ENCODE assay signal across 1 cellular context in the genomic region with DNA sequence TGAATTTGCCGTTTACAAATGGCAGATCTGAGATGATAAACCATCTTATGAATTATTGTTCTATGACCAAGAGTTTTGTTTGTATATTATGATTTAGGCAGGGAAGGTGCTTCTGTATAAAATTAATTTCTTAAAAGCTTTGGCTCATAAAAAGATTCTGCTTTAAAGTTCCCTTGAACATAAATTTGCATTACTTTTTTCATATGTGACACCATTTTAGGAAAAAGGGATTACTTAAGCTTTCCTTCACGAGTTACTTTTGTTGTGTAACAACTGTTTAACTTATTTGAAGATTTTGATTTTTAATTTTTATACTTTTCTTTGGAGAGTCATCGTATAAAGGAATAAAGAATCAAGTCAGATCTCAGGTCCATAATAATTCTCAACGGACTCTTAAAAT.
TF ChIP-seq lines count a peak whose summit lies in the region.

No MANE protein-coding gene starts in this region.

TF ChIP-seq in HepG2, 621 proteins besides CTCF, POLR2A, EP300 and RAD21 (continued from another document):
- TF ChIP-seq, protein P1, sequence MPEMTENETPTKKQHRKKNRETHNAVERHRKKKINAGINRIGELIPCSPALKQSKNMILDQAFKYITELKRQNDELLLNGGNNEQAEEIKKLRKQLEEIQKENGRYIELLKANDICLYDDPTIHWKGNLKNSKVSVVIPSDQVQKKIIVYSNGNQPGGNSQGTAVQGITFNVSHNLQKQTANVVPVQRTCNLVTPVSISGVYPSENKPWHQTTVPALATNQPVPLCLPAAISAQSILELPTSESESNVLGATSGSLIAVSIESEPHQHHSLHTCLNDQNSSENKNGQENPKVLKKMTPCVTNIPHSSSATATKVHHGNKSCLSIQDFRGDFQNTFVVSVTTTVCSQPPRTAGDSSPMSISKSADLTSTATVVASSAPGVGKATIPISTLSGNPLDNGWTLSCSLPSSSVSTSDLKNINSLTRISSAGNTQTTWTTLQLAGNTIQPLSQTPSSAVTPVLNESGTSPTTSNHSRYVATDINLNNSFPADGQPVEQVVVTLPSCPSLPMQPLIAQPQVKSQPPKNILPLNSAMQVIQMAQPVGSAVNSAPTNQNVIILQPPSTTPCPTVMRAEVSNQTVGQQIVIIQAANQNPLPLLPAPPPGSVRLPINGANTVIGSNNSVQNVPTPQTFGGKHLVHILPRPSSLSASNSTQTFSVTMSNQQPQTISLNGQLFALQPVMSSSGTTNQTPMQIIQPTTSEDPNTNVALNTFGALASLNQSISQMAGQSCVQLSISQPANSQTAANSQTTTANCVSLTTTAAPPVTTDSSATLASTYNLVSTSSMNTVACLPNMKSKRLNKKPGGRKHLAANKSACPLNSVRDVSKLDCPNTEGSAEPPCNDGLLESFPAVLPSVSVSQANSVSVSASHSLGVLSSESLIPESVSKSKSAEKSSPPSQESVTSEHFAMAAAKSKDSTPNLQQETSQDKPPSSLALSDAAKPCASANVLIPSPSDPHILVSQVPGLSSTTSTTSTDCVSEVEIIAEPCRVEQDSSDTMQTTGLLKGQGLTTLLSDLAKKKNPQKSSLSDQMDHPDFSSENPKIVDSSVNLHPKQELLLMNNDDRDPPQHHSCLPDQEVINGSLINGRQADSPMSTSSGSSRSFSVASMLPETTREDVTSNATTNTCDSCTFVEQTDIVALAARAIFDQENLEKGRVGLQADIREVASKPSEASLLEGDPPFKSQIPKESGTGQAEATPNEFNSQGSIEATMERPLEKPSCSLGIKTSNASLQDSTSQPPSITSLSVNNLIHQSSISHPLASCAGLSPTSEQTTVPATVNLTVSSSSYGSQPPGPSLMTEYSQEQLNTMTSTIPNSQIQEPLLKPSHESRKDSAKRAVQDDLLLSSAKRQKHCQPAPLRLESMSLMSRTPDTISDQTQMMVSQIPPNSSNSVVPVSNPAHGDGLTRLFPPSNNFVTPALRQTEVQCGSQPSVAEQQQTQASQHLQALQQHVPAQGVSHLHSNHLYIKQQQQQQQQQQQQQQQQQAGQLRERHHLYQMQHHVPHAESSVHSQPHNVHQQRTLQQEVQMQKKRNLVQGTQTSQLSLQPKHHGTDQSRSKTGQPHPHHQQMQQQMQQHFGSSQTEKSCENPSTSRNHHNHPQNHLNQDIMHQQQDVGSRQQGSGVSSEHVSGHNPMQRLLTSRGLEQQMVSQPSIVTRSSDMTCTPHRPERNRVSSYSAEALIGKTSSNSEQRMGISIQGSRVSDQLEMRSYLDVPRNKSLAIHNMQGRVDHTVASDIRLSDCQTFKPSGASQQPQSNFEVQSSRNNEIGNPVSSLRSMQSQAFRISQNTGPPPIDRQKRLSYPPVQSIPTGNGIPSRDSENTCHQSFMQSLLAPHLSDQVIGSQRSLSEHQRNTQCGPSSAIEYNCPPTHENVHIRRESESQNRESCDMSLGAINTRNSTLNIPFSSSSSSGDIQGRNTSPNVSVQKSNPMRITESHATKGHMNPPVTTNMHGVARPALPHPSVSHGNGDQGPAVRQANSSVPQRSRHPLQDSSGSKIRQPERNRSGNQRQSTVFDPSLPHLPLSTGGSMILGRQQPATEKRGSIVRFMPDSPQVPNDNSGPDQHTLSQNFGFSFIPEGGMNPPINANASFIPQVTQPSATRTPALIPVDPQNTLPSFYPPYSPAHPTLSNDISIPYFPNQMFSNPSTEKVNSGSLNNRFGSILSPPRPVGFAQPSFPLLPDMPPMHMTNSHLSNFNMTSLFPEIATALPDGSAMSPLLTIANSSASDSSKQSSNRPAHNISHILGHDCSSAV (CRISPR knock-in tag; IDR thresholded peaks at IDR 0.05; ENCODE audit: borderline replicate concordance), result no peak
